9 cellular contexts compared by ENCODE assay signal in the genomic region with DNA sequence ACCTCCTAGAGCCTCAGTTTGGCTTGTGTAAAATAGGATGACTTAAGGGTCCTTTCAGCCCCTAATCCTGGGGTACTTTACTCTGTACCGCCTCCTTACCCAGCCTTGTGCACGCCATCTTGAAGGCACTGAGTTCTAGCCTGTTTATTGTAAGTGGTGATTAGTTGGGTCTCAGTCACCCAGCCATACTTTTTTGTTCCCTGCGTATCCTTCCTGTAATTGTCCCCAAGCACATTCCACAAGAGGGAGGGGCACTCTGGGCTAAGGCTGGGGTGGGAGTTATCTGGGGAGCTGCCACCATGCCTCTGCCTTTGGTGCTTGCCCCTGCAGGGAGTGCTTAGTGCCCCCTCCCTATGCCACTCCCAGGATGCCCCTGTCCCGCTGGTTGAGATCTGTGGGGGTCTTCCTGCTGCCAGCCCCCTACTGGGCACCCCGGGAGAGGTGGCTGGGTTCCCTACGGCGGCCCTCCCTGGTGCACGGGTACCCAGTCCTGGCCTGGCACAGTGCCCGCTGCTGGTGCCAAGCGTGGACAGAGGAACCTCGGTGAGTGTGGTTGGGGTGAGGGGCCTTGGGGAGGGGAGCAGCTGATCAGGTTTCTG. TPM values are rescaled to one million over a fixed set of nuclear protein-coding genes. Genes with fewer than 3 reads are reported as not detected.
DNase-seq lines count a peak whose midpoint lies in the region; ATAC-seq, FAIRE-seq and TF ChIP-seq lines count a peak whose summit lies in the region.
"Had no signal": no experiment of that assay in that cellular context is flagged by ENCODE, and none has a peak within 500 bp of the region (broad histone marks: within the 10 kb centered on the region; RNA-seq: fewer than 3 reads in every experiment).

No MANE protein-coding gene starts in this region.

- no peak overlapping the region for H4K8ac ChIP-seq in mesenchymal stem cell (ENCODE audit: low read length)

- H3K9ac ChIP-seq in MM.1S (ENCODE audit: low read length): peak overlapping the region; percentile 88
- H3K9ac ChIP-seq in mesenchymal stem cell (ENCODE audit: low read length): peak overlapping the region; percentile 93

- H4K91ac ChIP-seq in mesenchymal stem cell (ENCODE audit: low read length): peak overlapping the region; percentile 65

- H2AFZ ChIP-seq in MM.1S (ENCODE audit: low read length): peak overlapping the region; percentile 58
- no peak overlapping the region for H2AFZ ChIP-seq in mesenchymal stem cell (ENCODE audit: low read depth, low read length)

- H3K4me3 ChIP-seq in DOHH2 (ENCODE audit: low read length): peak overlapping the region; percentile 91
- peak overlapping the region; percentile 93 for H3K4me3 ChIP-seq in MM.1S (ENCODE audit: low read length)
- peak overlapping the region; percentile 67 for H3K4me3 ChIP-seq in choroid plexus epithelial cell (ENCODE audit: low read depth, low read length)
- peak overlapping the region; percentile 75 to 99 for H3K4me3 ChIP-seq in mesenchymal stem cell (ENCODE audit: insufficient read depth in 1 of 2, low read depth in 1 of 2, low read length in 2 of 2)

- peak; percentile 35 for TF ChIP-seq CTCF in DOHH2 (IDR thresholded peaks at IDR 0.05; ENCODE audit: low read depth, low read length, poor library complexity, severe bottlenecking)
- TF ChIP-seq CTCF in MM.1S (IDR thresholded peaks at IDR 0.05; ENCODE audit: low read length): peak; percentile 18; the same call in 1 of the 2 replicates
- TF ChIP-seq CTCF in choroid plexus epithelial cell (conservative IDR thresholded peaks at IDR 0.05; ENCODE audit: low read depth, low read length): no peak

- H2BK15ac ChIP-seq in mesenchymal stem cell (ENCODE audit: low read depth, poor library complexity, severe bottlenecking): peak overlapping the region; percentile 86

- DNase-seq in MM.1S: peak; percentile 18
- no peak for DNase-seq in choroid plexus epithelial cell (ENCODE audit: low read depth)
- DNase-seq in mesenchymal stem cell: peak; percentile 31
- DNase-seq in urothelium cell line (ENCODE audit: low spot score): peak; percentile 23
- DNase-seq in ureter (ENCODE audit: low spot score): no peak
- no peak for DNase-seq in frontal cortex (ENCODE audit: low spot score in 2 of 2)

- H3K9me2 ChIP-seq in DOHH2 (replicated peaks; ENCODE audit: control insufficient read depth, low read length): no peaks in the 10 kb centered on the region
- no peaks in the 10 kb centered on the region for H3K9me2 ChIP-seq in MM.1S (replicated peaks; ENCODE audit: insufficient read depth, low read length)

- no peak for ATAC-seq in HG03439 (IDR thresholded peaks at IDR 0.05; ENCODE audit: unreplicated experiment)

- H3K79me1 ChIP-seq in mesenchymal stem cell (replicated peaks; ENCODE audit: low read length, poor library complexity, severe bottlenecking): peaks cover 12% of the 10 kb centered on the region

- peaks cover 7% of the 10 kb centered on the region; the same call in 1 of the 2 replicates for H4K20me1 ChIP-seq in DOHH2 (ENCODE audit: control insufficient read depth, insufficient read depth, low read depth, low read length)
- H4K20me1 ChIP-seq in MM.1S (ENCODE audit: insufficient read depth, low read length): no peaks in the 10 kb centered on the region

- peak overlapping the region; percentile 72 for H2AK5ac ChIP-seq in mesenchymal stem cell (ENCODE audit: low read length, severe bottlenecking)

- H3K27me3 ChIP-seq in DOHH2 (ENCODE audit: control insufficient read depth, low read length) (no peaks in the 10 kb centered on the region), MM.1S (replicated peaks; ENCODE audit: insufficient read depth, low read length) (no peaks in the 10 kb centered on the region), mesenchymal stem cell (ENCODE audit: control insufficient read depth in 1 of 2, insufficient read depth in 1 of 2, low read length in 2 of 2) (no peaks in the 10 kb centered on the region)

- H3K4me1 ChIP-seq in DOHH2 (ENCODE audit: control insufficient read depth, low read length): peaks cover 34% of the 10 kb centered on the region
- H3K4me1 ChIP-seq in MM.1S (ENCODE audit: low read length): peaks cover 3% of the 10 kb centered on the region; the same call in 1 of the 2 replicates
- H3K4me1 ChIP-seq in mesenchymal stem cell (ENCODE audit: control insufficient read depth, insufficient read depth, low read depth, low read length): peaks cover 20% of the 10 kb centered on the region

- peak overlapping the region; percentile 68 for H2BK120ac ChIP-seq in mesenchymal stem cell (ENCODE audit: low read depth, low read length)

- no peak overlapping the region for H2BK5ac ChIP-seq in mesenchymal stem cell (ENCODE audit: low read depth, low read length, poor library complexity, severe bottlenecking)

- peak overlapping the region in 1 of 2 experiments; percentile 81 for H3K23ac ChIP-seq in mesenchymal stem cell (ENCODE audit: low read length in 2 of 2)

- H3K9me3 ChIP-seq in DOHH2 (ENCODE audit: control insufficient read depth, insufficient read depth, low read length) (no peaks in the 10 kb centered on the region), MM.1S (replicated peaks; ENCODE audit: insufficient read depth, low read length) (no peaks in the 10 kb centered on the region), mesenchymal stem cell (ENCODE audit: control insufficient read depth, low read length) (no peaks in the 10 kb centered on the region)

- peaks cover 6% of the 10 kb centered on the region for H3F3A ChIP-seq in DOHH2 (ENCODE audit: control insufficient read depth, insufficient read depth)
- peaks cover 9% of the 10 kb centered on the region for H3F3A ChIP-seq in MM.1S (ENCODE audit: insufficient read depth, low read length)

- no peak for FAIRE-seq in urothelium cell line (lab: Jason Lieb, UNC)
- FAIRE-seq in frontal cortex (lab: Jason Lieb, UNC): no peak

- H2BK12ac ChIP-seq in mesenchymal stem cell (ENCODE audit: low read length in 2 of 2): peak overlapping the region in 1 of 2 experiments; percentile 85

- H3K36me3 ChIP-seq in DOHH2 (ENCODE audit: control insufficient read depth, low read length) (peaks cover 56% of the 10 kb centered on the region), MM.1S (replicated peaks; ENCODE audit: insufficient read depth, low read length) (no peaks in the 10 kb centered on the region; the same call in none of the 2 replicates), mesenchymal stem cell (ENCODE audit: control insufficient read depth in 1 of 2, insufficient read depth in 2 of 2, low read depth in 1 of 2, low read length in 2 of 2) (peaks cover 24 to 41% of the 10 kb centered on the region in 2 experiments)

- 54% methylated on average over 8 of the region's 11 CpGs for WGBS in mesenchymal stem cell

- H3K27ac ChIP-seq in DOHH2 (ENCODE audit: low read depth, low read length): peak overlapping the region; percentile 98
- peak overlapping the region; percentile 68; the same call in 1 of the 2 replicates for H3K27ac ChIP-seq in MM.1S (ENCODE audit: low read length)
- peak overlapping the region; percentile 82 for H3K27ac ChIP-seq in mesenchymal stem cell (ENCODE audit: low read length, poor library complexity, severe bottlenecking)

- peak overlapping the region; percentile 78 to 92 for H3K18ac ChIP-seq in mesenchymal stem cell (ENCODE audit: low read depth in 1 of 2, low read length in 2 of 2)

- H3K4ac ChIP-seq in mesenchymal stem cell (ENCODE audit: low read depth in 1 of 2, low read length in 2 of 2): peak overlapping the region; percentile 69 to 96

- H3K4me2 ChIP-seq in DOHH2 (ENCODE audit: low read length) (peak overlapping the region; percentile 97), MM.1S (ENCODE audit: low read depth, low read length) (peak overlapping the region; percentile 89), mesenchymal stem cell (ENCODE audit: low read length, poor library complexity, severe bottlenecking) (peak overlapping the region; percentile 94)

- H3K14ac ChIP-seq in mesenchymal stem cell (ENCODE audit: low read length in 2 of 2): peak overlapping the region in 1 of 2 experiments; percentile 45

- peaks cover 54% of the 10 kb centered on the region for H3K79me2 ChIP-seq in DOHH2 (ENCODE audit: control insufficient read depth, low read length)
- peaks cover 45% of the 10 kb centered on the region for H3K79me2 ChIP-seq in MM.1S (ENCODE audit: low read length)

RNA-seq across cellular contexts. Expression of a gene that starts 0.9 kb away (rescaled TPM):
- polyA plus RNA-seq in mesenchymal stem cell (2013, experiment 1 of 2): 478 TPM
- polyA plus RNA-seq in mesenchymal stem cell (2013, experiment 2 of 2): 472 TPM
- total RNA-seq in ureter (124 TPM), frontal cortex (132 TPM)

RNA-seq across cellular contexts. Expression of a gene that starts 8.3 kb away (rescaled TPM):
- polyA plus RNA-seq in mesenchymal stem cell (2013, experiment 1 of 2): not detected
- 0.01 TPM for polyA plus RNA-seq in mesenchymal stem cell (2013, experiment 2 of 2)
- total RNA-seq in ureter (not detected), frontal cortex (not detected)
- total RNA-seq: activated CD8-positive, alpha-beta memory T cell treated with anti-CD3 and anti-CD28 coated beads for 36 hours had no signal

RNA-seq across cellular contexts. Expression of a gene that starts 11.2 kb away (rescaled TPM):
- polyA plus RNA-seq in mesenchymal stem cell (2013, experiment 1 of 2): 33.3 TPM
- polyA plus RNA-seq in mesenchymal stem cell (2013, experiment 2 of 2): 32.2 TPM
- total RNA-seq in ureter: 31.4 TPM
- 44.8 TPM for total RNA-seq in frontal cortex

RNA-seq across cellular contexts. Expression of a gene that starts 32.3 kb away (rescaled TPM):
- polyA plus RNA-seq in mesenchymal stem cell (2013, experiment 1 of 2): 2.0 TPM
- 1.9 TPM for polyA plus RNA-seq in mesenchymal stem cell (2013, experiment 2 of 2)
- 4.7 TPM for total RNA-seq in ureter
- 11.8 TPM for total RNA-seq in frontal cortex

RNA-seq across cellular contexts. Expression of a gene that starts 36.2 kb away (rescaled TPM):
- polyA plus RNA-seq in mesenchymal stem cell (2013, experiment 1 of 2): 35.0 TPM
- polyA plus RNA-seq in mesenchymal stem cell (2013, experiment 2 of 2): 34.0 TPM
- 80.5 TPM for total RNA-seq in ureter
- total RNA-seq in frontal cortex: 25.3 TPM

Comparison
In these comparisons a context has a peak if more than half of its experiments do, and no peak if none do; other contexts are left out.
1. DNase-seq: peak in MM.1S (single experiment), mesenchymal stem cell (single experiment) and urothelium cell line (single experiment); none in choroid plexus epithelial cell (single experiment), ureter (single experiment) and frontal cortex (0 of 2).
2. Peak in every context shown above with its lines, with median percentiles within 50 percentile points of each other: H3K27ac ChIP-seq, H3K4me2 ChIP-seq and H3K4me3 ChIP-seq.